1 cellular context compared by ENCODE assay signal in the genomic region with DNA sequence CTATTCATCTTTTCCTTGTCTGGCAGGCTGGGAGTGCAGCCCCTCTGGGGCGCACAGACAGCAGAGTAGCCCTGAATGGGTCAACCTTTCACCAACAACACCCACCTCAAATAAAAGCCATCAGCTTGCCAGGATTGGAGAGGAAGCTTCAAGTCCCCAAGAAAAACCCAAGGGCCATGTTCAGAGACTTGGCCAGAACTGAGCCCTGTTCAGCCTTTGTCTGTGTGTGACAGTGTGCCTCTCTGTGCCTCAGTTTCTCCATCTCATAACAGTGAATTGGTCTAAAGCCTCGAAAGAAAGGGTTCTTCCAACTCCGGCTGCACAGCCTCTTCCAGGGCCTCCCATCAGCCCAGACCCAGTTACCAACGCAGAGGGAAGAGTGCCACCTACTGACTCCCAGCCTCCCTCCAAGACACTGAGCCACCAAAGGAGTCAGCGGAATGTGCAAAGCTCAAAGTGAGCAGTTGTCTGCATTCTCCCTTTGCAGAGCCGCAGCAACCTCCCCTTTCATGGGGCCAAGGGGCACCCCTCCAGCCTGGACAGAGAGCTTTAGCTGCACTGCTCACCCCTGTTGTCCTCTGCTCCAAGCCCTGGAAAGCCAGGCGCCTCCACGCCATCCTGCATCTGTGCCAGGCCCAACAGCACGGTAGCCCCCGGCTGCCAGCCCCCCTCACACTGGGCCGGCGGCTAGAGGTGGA.
TF ChIP-seq lines count a peak whose summit lies in the region.

No MANE protein-coding gene starts in this region.

TF ChIP-seq in HepG2, 621 proteins besides CTCF, POLR2A, EP300 and RAD21 (continued from another document and continues in another):
- no peak for TF ChIP-seq KIAA2018 (CRISPR knock-in tag; IDR thresholded peaks at IDR 0.05; ENCODE audit: borderline replicate concordance)
- no peak for TF ChIP-seq REXO4 (CRISPR knock-in tag; IDR thresholded peaks at IDR 0.05; ENCODE audit: borderline replicate concordance)
- no peak for TF ChIP-seq RELA (CRISPR knock-in tag; IDR thresholded peaks at IDR 0.05)
- TF ChIP-seq POLR2AphosphoS2 (IDR thresholded peaks at IDR 0.05; ENCODE audit: low read depth, low read length): no peak
- no peak for TF ChIP-seq PRPF4 (IDR thresholded peaks at IDR 0.05; ENCODE audit: low read depth, low read length, poor library complexity, severe bottlenecking)
- TF ChIP-seq IRF1 (CRISPR knock-in tag; IDR thresholded peaks at IDR 0.05; ENCODE audit: low read depth): no peak
- TF ChIP-seq, protein P1, sequence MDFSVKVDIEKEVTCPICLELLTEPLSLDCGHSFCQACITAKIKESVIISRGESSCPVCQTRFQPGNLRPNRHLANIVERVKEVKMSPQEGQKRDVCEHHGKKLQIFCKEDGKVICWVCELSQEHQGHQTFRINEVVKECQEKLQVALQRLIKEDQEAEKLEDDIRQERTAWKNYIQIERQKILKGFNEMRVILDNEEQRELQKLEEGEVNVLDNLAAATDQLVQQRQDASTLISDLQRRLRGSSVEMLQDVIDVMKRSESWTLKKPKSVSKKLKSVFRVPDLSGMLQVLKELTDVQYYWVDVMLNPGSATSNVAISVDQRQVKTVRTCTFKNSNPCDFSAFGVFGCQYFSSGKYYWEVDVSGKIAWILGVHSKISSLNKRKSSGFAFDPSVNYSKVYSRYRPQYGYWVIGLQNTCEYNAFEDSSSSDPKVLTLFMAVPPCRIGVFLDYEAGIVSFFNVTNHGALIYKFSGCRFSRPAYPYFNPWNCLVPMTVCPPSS (IDR thresholded peaks at IDR 0.05): no peak
- TF ChIP-seq TAF15 (IDR thresholded peaks at IDR 0.05; ENCODE audit: low read depth, low read length, poor library complexity, severe bottlenecking): no peak
- no peak for TF ChIP-seq HES4 (CRISPR knock-in tag; IDR thresholded peaks at IDR 0.05; ENCODE audit: borderline replicate concordance)
- TF ChIP-seq TGIF2 (CRISPR knock-in tag; IDR thresholded peaks at IDR 0.05): no peak
- no peak for TF ChIP-seq KLF15 (CRISPR knock-in tag; IDR thresholded peaks at IDR 0.05; ENCODE audit: borderline replicate concordance)
- TF ChIP-seq SETDB1 (CRISPR knock-in tag; IDR thresholded peaks at IDR 0.05; ENCODE audit: borderline replicate concordance): no peak
- no peak for TF ChIP-seq ZNF740 (CRISPR knock-in tag; IDR thresholded peaks at IDR 0.05)
- TF ChIP-seq, protein P2, sequence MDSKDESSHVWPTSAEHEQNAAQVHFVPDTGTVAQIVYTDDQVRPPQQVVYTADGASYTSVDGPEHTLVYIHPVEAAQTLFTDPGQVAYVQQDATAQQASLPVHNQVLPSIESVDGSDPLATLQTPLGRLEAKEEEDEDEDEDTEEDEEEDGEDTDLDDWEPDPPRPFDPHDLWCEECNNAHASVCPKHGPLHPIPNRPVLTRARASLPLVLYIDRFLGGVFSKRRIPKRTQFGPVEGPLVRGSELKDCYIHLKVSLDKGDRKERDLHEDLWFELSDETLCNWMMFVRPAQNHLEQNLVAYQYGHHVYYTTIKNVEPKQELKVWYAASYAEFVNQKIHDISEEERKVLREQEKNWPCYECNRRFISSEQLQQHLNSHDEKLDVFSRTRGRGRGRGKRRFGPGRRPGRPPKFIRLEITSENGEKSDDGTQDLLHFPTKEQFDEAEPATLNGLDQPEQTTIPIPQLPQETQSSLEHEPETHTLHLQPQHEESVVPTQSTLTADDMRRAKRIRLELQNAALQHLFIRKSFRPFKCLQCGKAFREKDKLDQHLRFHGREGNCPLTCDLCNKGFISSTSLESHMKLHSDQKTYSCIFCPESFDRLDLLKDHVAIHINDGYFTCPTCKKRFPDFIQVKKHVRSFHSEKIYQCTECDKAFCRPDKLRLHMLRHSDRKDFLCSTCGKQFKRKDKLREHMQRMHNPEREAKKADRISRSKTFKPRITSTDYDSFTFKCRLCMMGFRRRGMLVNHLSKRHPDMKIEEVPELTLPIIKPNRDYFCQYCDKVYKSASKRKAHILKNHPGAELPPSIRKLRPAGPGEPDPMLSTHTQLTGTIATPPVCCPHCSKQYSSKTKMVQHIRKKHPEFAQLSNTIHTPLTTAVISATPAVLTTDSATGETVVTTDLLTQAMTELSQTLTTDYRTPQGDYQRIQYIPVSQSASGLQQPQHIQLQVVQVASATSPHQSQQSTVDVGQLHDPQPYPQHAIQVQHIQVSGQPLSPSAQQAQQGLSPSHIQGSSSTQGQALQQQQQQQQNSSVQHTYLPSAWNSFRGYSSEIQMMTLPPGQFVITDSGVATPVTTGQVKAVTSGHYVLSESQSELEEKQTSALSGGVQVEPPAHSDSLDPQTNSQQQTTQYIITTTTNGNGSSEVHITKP (CRISPR knock-in tag; IDR thresholded peaks at IDR 0.05; ENCODE audit: low read depth): no peak
- TF ChIP-seq ZNF75D (CRISPR knock-in tag; IDR thresholded peaks at IDR 0.05; ENCODE audit: borderline replicate concordance): no peak
- TF ChIP-seq GZF1 (CRISPR knock-in tag; IDR thresholded peaks at IDR 0.05): no peak
- TF ChIP-seq ZNF639 (CRISPR knock-in tag; conservative IDR thresholded peaks at IDR 0.05): no peak
- TF ChIP-seq ZNF264 (CRISPR knock-in tag; IDR thresholded peaks at IDR 0.05): no peak
- TF ChIP-seq ZNF552 (CRISPR knock-in tag; IDR thresholded peaks at IDR 0.05; ENCODE audit: borderline replicate concordance): no peak
- TF ChIP-seq EZH2 (conservative IDR thresholded peaks at IDR 0.05; ENCODE audit: low read depth, low read length): no peak
- TF ChIP-seq E2F2 (CRISPR knock-in tag; IDR thresholded peaks at IDR 0.05; ENCODE audit: borderline replicate concordance): no peak
- no peak for TF ChIP-seq PHF5A (CRISPR knock-in tag; IDR thresholded peaks at IDR 0.05; ENCODE audit: low read depth, unreplicated experiment)
- TF ChIP-seq RNF2 (conservative IDR thresholded peaks at IDR 0.05; ENCODE audit: low read depth): no peak
- TF ChIP-seq, protein P3, sequence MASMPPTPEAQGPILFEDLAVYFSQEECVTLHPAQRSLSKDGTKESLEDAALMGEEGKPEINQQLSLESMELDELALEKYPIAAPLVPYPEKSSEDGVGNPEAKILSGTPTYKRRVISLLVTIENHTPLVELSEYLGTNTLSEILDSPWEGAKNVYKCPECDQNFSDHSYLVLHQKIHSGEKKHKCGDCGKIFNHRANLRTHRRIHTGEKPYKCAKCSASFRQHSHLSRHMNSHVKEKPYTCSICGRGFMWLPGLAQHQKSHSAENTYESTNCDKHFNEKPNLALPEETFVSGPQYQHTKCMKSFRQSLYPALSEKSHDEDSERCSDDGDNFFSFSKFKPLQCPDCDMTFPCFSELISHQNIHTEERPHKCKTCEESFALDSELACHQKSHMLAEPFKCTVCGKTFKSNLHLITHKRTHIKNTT (CRISPR knock-in tag; IDR thresholded peaks at IDR 0.05): no peak
- TF ChIP-seq FOXO1 (CRISPR knock-in tag; IDR thresholded peaks at IDR 0.05): peak; percentile 24; the same call in 1 of the 2 replicates
- no peak for TF ChIP-seq ZNF431 (CRISPR knock-in tag; IDR thresholded peaks at IDR 0.05; ENCODE audit: borderline replicate concordance, low read depth)
- 0 out of 2 replicates have a peak, but pooled peaks have one; percentile 59 for TF ChIP-seq ZNF138 (CRISPR knock-in tag; IDR thresholded peaks at IDR 0.05; ENCODE audit: low read depth)
- no peak for TF ChIP-seq WIZ (CRISPR knock-in tag; IDR thresholded peaks at IDR 0.05)
- TF ChIP-seq, protein P4, sequence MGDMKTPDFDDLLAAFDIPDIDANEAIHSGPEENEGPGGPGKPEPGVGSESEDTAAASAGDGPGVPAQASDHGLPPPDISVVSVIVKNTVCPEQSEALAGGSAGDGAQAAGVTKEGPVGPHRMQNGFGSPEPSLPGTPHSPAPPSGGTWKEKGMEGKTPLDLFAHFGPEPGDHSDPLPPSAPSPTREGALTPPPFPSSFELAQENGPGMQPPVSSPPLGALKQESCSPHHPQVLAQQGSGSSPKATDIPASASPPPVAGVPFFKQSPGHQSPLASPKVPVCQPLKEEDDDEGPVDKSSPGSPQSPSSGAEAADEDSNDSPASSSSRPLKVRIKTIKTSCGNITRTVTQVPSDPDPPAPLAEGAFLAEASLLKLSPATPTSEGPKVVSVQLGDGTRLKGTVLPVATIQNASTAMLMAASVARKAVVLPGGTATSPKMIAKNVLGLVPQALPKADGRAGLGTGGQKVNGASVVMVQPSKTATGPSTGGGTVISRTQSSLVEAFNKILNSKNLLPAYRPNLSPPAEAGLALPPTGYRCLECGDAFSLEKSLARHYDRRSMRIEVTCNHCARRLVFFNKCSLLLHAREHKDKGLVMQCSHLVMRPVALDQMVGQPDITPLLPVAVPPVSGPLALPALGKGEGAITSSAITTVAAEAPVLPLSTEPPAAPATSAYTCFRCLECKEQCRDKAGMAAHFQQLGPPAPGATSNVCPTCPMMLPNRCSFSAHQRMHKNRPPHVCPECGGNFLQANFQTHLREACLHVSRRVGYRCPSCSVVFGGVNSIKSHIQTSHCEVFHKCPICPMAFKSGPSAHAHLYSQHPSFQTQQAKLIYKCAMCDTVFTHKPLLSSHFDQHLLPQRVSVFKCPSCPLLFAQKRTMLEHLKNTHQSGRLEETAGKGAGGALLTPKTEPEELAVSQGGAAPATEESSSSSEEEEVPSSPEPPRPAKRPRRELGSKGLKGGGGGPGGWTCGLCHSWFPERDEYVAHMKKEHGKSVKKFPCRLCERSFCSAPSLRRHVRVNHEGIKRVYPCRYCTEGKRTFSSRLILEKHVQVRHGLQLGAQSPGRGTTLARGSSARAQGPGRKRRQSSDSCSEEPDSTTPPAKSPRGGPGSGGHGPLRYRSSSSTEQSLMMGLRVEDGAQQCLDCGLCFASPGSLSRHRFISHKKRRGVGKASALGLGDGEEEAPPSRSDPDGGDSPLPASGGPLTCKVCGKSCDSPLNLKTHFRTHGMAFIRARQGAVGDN (CRISPR knock-in tag; IDR thresholded peaks at IDR 0.05): peak; percentile 37
